In genomic region chr20:5402903-5403531, GRCh38 we compare ENCODE assay signal across 9 cellular contexts.
DNase-seq lines count a peak whose midpoint lies in the region; ATAC-seq, FAIRE-seq and TF ChIP-seq lines count a peak whose summit lies in the region.
"Had no signal": no experiment of that assay in that cellular context is flagged by ENCODE, and none has a peak within 500 bp of the region (broad histone marks: within the 10 kb centered on the region; RNA-seq: fewer than 3 reads in every experiment).

No MANE protein-coding gene starts in this region.

- CTCF ChIA-PET in activated CD4-positive, alpha-beta T cell treated with anti-CD3 and anti-CD28 coated beads for 36 hours (lab: Charles Lee) = interaction anchor here (0.6 to 2.0 kb wide), 8 partner anchors 8 to 126 kb away, joined by 3 to 8 read pairs (median 3); no protein-coding TSS in a partner anchor

- H3K36me3 Mint-ChIP-seq in activated CD4-positive, alpha-beta T cell treated with anti-CD3 and anti-CD28 coated beads for 36 hours (ENCODE audit: low read depth) = no peaks in the 10 kb centered on the region
- no peaks in the 10 kb centered on the region for H3K36me3 Mint-ChIP-seq in progenitor cell of endocrine pancreas (ENCODE audit: insufficient read depth)
- H3K36me3 Mint-ChIP-seq: activated naive CD8-positive, alpha-beta T cell had no signal

- H3K4me3 ChIP-seq in bronchial epithelial cell (ENCODE audit: low read depth, low read length) = no peak overlapping the region

- POLR2A ChIA-PET in activated CD4-positive, alpha-beta T cell treated with anti-CD3 and anti-CD28 coated beads for 36 hours (lab: Charles Lee) = no interaction called here

- peaks cover 24% of the 10 kb centered on the region for H3K27me3 Mint-ChIP-seq in activated CD4-positive, alpha-beta T cell treated with anti-CD3 and anti-CD28 coated beads for 36 hours
- peaks cover 18% of the 10 kb centered on the region for H3K27me3 Mint-ChIP-seq in progenitor cell of endocrine pancreas

- peak; percentile 73 for TF ChIP-seq CTCF in bronchial epithelial cell (IDR thresholded peaks at IDR 0.05; ENCODE audit: insufficient read depth, low read length, severe bottlenecking)
- TF ChIP-seq CTCF in progenitor cell of endocrine pancreas (IDR thresholded peaks at IDR 0.05; ENCODE audit: unreplicated experiment) = peak; percentile 65

- FAIRE-seq in bronchial epithelial cell (lab: Jason Lieb, UNC) = no peak

- H3K27ac Mint-ChIP-seq in activated CD4-positive, alpha-beta T cell treated with anti-CD3 and anti-CD28 coated beads for 36 hours = no peak overlapping the region
- H3K27ac Mint-ChIP-seq in progenitor cell of endocrine pancreas = no peak overlapping the region
- H3K27ac Mint-ChIP-seq: activated naive CD8-positive, alpha-beta T cell had no signal

- peak; percentile 44 for DNase-seq in activated CD4-positive, alpha-beta T cell treated with anti-CD3 and anti-CD28 coated beads for 36 hours
- DNase-seq in activated CD4-positive, alpha-beta T cell treated with anti-CD3 and anti-CD28 coated beads for 4 hours = no peak
- DNase-seq in NCI-H1694 (lab: John Stamatoyannopoulos, UW) = peak; percentile 20
- peak; percentile 27 for DNase-seq in bronchial epithelial cell (ENCODE audit: low read depth)
- DNase-seq in progenitor cell of endocrine pancreas (ENCODE audit: low spot score, unreplicated experiment) = peak; percentile 26
- DNase-seq in mucosa of gallbladder (ENCODE audit: low spot score) = no peak

- peaks cover 4% of the 10 kb centered on the region for H3K4me1 Mint-ChIP-seq in activated CD4-positive, alpha-beta T cell treated with anti-CD3 and anti-CD28 coated beads for 36 hours
- H3K4me1 Mint-ChIP-seq in progenitor cell of endocrine pancreas (ENCODE audit: low read depth) = no peaks in the 10 kb centered on the region

- H3K36me3 ChIP-seq in bronchial epithelial cell (ENCODE audit: control insufficient read depth, insufficient read depth, low read length) = no peaks in the 10 kb centered on the region

- H3K9me3 Mint-ChIP-seq in activated CD4-positive, alpha-beta T cell treated with anti-CD3 and anti-CD28 coated beads for 36 hours (ENCODE audit: low read depth) = peaks cover 7% of the 10 kb centered on the region
- no peaks in the 10 kb centered on the region for H3K9me3 Mint-ChIP-seq in progenitor cell of endocrine pancreas (ENCODE audit: low read depth)

- peak; percentile 58 for ATAC-seq in activated CD4-positive, alpha-beta T cell treated with anti-CD3 and anti-CD28 coated beads for 36 hours
- ATAC-seq in GM21786 (IDR thresholded peaks at IDR 0.05; ENCODE audit: unreplicated experiment) (peak; percentile 79), GM19397 (IDR thresholded peaks at IDR 0.05; ENCODE audit: unreplicated experiment) (no peak)

- H3K4me3 Mint-ChIP-seq in activated CD4-positive, alpha-beta T cell treated with anti-CD3 and anti-CD28 coated beads for 36 hours = no peak overlapping the region
- no peak overlapping the region for H3K4me3 Mint-ChIP-seq in progenitor cell of endocrine pancreas (ENCODE audit: low read depth)
- H3K4me3 Mint-ChIP-seq: activated naive CD8-positive, alpha-beta T cell had no signal

- H3K27me3 ChIP-seq in bronchial epithelial cell (ENCODE audit: control insufficient read depth, insufficient read depth, low read length) = no peaks in the 10 kb centered on the region

- intact Hi-C loops in activated CD4-positive, alpha-beta T cell treated with anti-CD3 and anti-CD28 coated beads for 36 hours (cut with DNase I, micrococcal nuclease) = no loop called here

Comparison
In these comparisons a context has a peak if more than half of its experiments do, and no peak if none do; other contexts are left out.
1. DNase-seq: peak in activated CD4-positive, alpha-beta T cell treated with anti-CD3 and anti-CD28 coated beads for 36 hours (single experiment), NCI-H1694 (single experiment), bronchial epithelial cell (single experiment) and progenitor cell of endocrine pancreas (single experiment); none in activated CD4-positive, alpha-beta T cell treated with anti-CD3 and anti-CD28 coated beads for 4 hours (0 of 2) and mucosa of gallbladder (single experiment).